In genomic region chr7:26035552-26035951, GRCh38 we compare ENCODE assay signal across 22 cellular contexts.
"Had no signal": no experiment of that assay in that cellular context is flagged by ENCODE, and none has a peak within 500 bp of the region (broad histone marks: within the 10 kb centered on the region; RNA-seq: fewer than 3 reads in every experiment).

No MANE protein-coding gene starts in this region.

- H3K9me3 ChIP-seq: esophagus squamous epithelium, gastroesophageal sphincter, left lung, lower lobe of right lung, psoas muscle, right lobe of liver, spleen, tibial artery, upper lobe of right lung had no signal

- H3K4me3 Mint-ChIP-seq: immature natural killer cell; memory B cell; nephron; stimulated activated memory B cell treated with anti-CD40 and anti-IgM and Interleukin-4, amounts not matched to agents 10 μg/mL and 1 μg/mL and 100 μg/mL, for 72 hours; stimulated activated naive CD8-positive, alpha-beta T cell treated with anti-CD3 and anti-CD28 coated beads, Interleukin-15, Interleukin-2, amounts not matched to agents 100 ng/mL and 50 ng/mL, for 24 hours had no signal

- H3K4me1 ChIP-seq: left lung, lower lobe of right lung, psoas muscle, right lobe of liver, spleen, tibial artery, upper lobe of right lung had no signal

- H3K4me3 ChIP-seq: esophagus squamous epithelium, gastroesophageal sphincter, left lung, lower lobe of right lung, psoas muscle, right lobe of liver, spleen, tibial artery, upper lobe of right lung had no signal

- H3K27ac ChIP-seq: esophagus squamous epithelium, gastroesophageal sphincter, left lung, lower lobe of right lung, psoas muscle, right lobe of liver, spleen, tibial artery, upper lobe of right lung had no signal

- H3K4me1 Mint-ChIP-seq: immature natural killer cell; memory B cell; stimulated activated memory B cell treated with anti-CD40 and anti-IgM and Interleukin-4, amounts not matched to agents 10 μg/mL and 1 μg/mL and 100 μg/mL, for 72 hours had no signal

- H3K36me3 ChIP-seq: esophagus squamous epithelium, gastroesophageal sphincter, left lung, lower lobe of right lung, right lobe of liver, spleen, tibial artery, upper lobe of right lung had no signal

- DNase-seq: dermis blood vessel endothelial cell; esophagus squamous epithelium; foreskin fibroblast; glutamatergic neuron; immature natural killer cell; left lung; lower lobe of right lung; midbrain; psoas muscle; retina; right lobe of liver; spleen; stimulated activated CD4-positive, alpha-beta T cell treated with anti-CD3 and anti-CD28 coated beads, Interleukin-15, amount 100 ng/mL, for 24 hours; stimulated activated CD4-positive, alpha-beta T cell treated with anti-CD3 and anti-CD28 coated beads, Interleukin-1b, Interleukin-23, amount 100 ng/mL, for 48 hours; stimulated activated CD4-positive, alpha-beta T cell treated with anti-CD3 and anti-CD28 coated beads, Interleukin-4, amount 100 ng/mL, for 24 hours; tibial artery; upper lobe of right lung had no signal

- H3K27ac Mint-ChIP-seq: immature natural killer cell; memory B cell; nephron; stimulated activated memory B cell treated with anti-CD40 and anti-IgM and Interleukin-4, amounts not matched to agents 10 μg/mL and 1 μg/mL and 100 μg/mL, for 72 hours; stimulated activated naive CD8-positive, alpha-beta T cell treated with anti-CD3 and anti-CD28 coated beads, Interleukin-15, Interleukin-2, amounts not matched to agents 100 ng/mL and 50 ng/mL, for 24 hours had no signal

- H3K9me3 Mint-ChIP-seq: immature natural killer cell; memory B cell; stimulated activated naive CD8-positive, alpha-beta T cell treated with anti-CD3 and anti-CD28 coated beads, Interleukin-15, Interleukin-2, amounts not matched to agents 100 ng/mL and 50 ng/mL, for 24 hours had no signal

- ATAC-seq: gastroesophageal sphincter; left lung; lower lobe of right lung; psoas muscle; right lobe of liver; stimulated activated memory B cell treated with anti-CD40 and anti-IgM and Interleukin-4, amounts not matched to agents 10 μg/mL and 1 μg/mL and 100 μg/mL, for 72 hours; upper lobe of right lung had no signal

- H3K36me3 Mint-ChIP-seq: immature natural killer cell, memory B cell had no signal
